Comparison of ENCODE assay signal across 26 cellular contexts in the genomic region with DNA sequence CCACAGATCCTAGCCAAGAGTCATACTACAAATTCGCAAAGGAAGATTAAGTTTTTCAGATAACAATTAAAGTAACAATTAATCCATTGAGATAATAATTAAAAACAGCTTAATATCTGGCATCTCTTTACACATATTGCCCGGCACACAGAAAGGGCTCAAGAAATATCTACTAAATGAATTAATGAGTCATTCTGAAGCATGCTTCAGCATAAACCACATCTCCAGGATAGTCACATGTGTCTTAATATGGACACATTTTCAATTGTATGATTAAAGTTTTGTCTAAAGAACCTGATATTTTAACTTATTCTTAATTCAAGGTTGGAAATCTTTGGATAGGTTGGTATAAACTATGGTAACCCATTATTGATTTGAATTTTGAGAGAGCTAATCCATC. TPM values are rescaled to one million over a fixed set of nuclear protein-coding genes. Genes with fewer than 3 reads are reported as not detected.
DNase-seq lines count a peak whose midpoint lies in the region; FAIRE-seq and TF ChIP-seq lines count a peak whose summit lies in the region.
"Had no signal": no experiment of that assay in that cellular context is flagged by ENCODE, and none has a peak within 500 bp of the region (broad histone marks: within the 10 kb centered on the region; RNA-seq: fewer than 3 reads in every experiment).

No MANE protein-coding gene starts in this region.

- DNase-seq in EL (peak; percentile 44), bronchial epithelial cell (ENCODE audit: low read depth) (peak; percentile 64), keratinocyte (ENCODE audit: low read depth, low spot score) (no peak), HuH-7.5 (ENCODE audit: low spot score) (no peak), GF-D8 (lab: John Stamatoyannopoulos, UW) (no peak), NCI-H2107 (lab: John Stamatoyannopoulos, UW) (no peak)
- DNase-seq in stimulated activated CD4-positive, alpha-beta T cell treated with anti-CD3 and anti-CD28 coated beads, Interleukin-2, amount 100 ng/mL, for 48 hours, result no peak
- DNase-seq: activated B cell treated with CpG ODN at 0.5 μM for 24 hours; activated CD4-positive, alpha-beta T cell treated with anti-CD3 and anti-CD28 coated beads, Interleukin-2, amount 50 U/mL, for 48 hours; activated effector memory CD4-positive, alpha-beta T cell treated with Interleukin-2 at 50 U/mL for 16 hours; CD4-positive, alpha-beta T cell; cortex of kidney; DMS 273 treated with DMSO at 0.1 percent for 48 hours; foreskin melanocyte; islet precursor cell; MG63; NCI-H146; NCI-H524; stimulated activated CD4-positive, alpha-beta T cell treated with anti-CD3 and anti-CD28 coated beads, Interleukin-1b, Interleukin-23, amount 100 ng/mL, for 48 hours; stimulated activated naive B cell treated with anti-CD40 and anti-IgM and Interleukin-4, amounts not matched to agents 10 μg/mL and 1 μg/mL and 100 μg/mL, for 72 hours had no signal

- H3K4me1 ChIP-seq in Loucy (ENCODE audit: insufficient read depth, low read length, poor library complexity, severe bottlenecking) (peaks cover 47% of the 10 kb centered on the region), keratinocyte (ENCODE audit: control insufficient read depth, extremely low read depth, insufficient read depth, low read length) (peaks cover 26% of the 10 kb centered on the region)

- H3K9ac ChIP-seq in Loucy (ENCODE audit: low read depth, low read length, poor library complexity, severe bottlenecking) (no peak overlapping the region), keratinocyte (ENCODE audit: control insufficient read depth, extremely low read depth, insufficient read depth, low read length) (no peak overlapping the region)

- H3K27me3 ChIP-seq in Loucy (ENCODE audit: insufficient read depth, low read length, poor library complexity, severe bottlenecking), result no peaks in the 10 kb centered on the region
- H3K27me3 ChIP-seq in bronchial epithelial cell (ENCODE audit: control insufficient read depth, insufficient read depth, low read length), result no peaks in the 10 kb centered on the region
- H3K27me3 ChIP-seq in keratinocyte (ENCODE audit: control insufficient read depth, extremely low read depth, insufficient read depth, low read length), result no peaks in the 10 kb centered on the region
- H3K27me3 ChIP-seq: hepatocyte, testis had no signal

- H3K9me3 ChIP-seq in Loucy (ENCODE audit: insufficient read depth, low read depth, low read length) (no peaks in the 10 kb centered on the region), keratinocyte (ENCODE audit: control insufficient read depth, low read depth, low read length) (no peaks in the 10 kb centered on the region)
- H3K9me3 ChIP-seq: MG63, testis had no signal

- H3K36me3 ChIP-seq in Loucy (ENCODE audit: insufficient read depth, low read length) (no peaks in the 10 kb centered on the region), bronchial epithelial cell (ENCODE audit: control insufficient read depth, insufficient read depth, low read length) (no peaks in the 10 kb centered on the region), keratinocyte (ENCODE audit: control insufficient read depth in 2 of 2, extremely low read depth in 1 of 2, insufficient read depth in 2 of 2, low read length in 2 of 2) (no peaks in the 10 kb centered on the region)
- H3K36me3 ChIP-seq: MG63 had no signal

- dilution Hi-C loops in keratinocyte (cut with MboI; ENCODE audit: extremely low pct_ligation_motif_present, low sequenced_read_pairs), result no loop called here

- 0 out of 2 replicates have a peak, but pooled peaks cover 6% of the 10 kb centered on the region for H3F3A ChIP-seq in Loucy (ENCODE audit: low read depth)

- peaks cover 7% of the 10 kb centered on the region for H4K20me1 ChIP-seq in Loucy (ENCODE audit: insufficient read depth, low read length, poor library complexity, severe bottlenecking)
- no peaks in the 10 kb centered on the region for H4K20me1 ChIP-seq in keratinocyte (ENCODE audit: control insufficient read depth, extremely low read depth, insufficient read depth, low read length)

- FAIRE-seq in bronchial epithelial cell (lab: Jason Lieb, UNC) (no peak), keratinocyte (lab: Jason Lieb, UNC) (peak; percentile 79)

- H3K79me2 ChIP-seq in Loucy (ENCODE audit: insufficient read depth, low read length) (peaks cover 91% of the 10 kb centered on the region), keratinocyte (ENCODE audit: control insufficient read depth, insufficient read depth, low read length) (peaks cover 25% of the 10 kb centered on the region)

- TF ChIP-seq CTCF in Loucy (conservative IDR thresholded peaks at IDR 0.05; ENCODE audit: low read length), result no peak
- TF ChIP-seq CTCF in bronchial epithelial cell (IDR thresholded peaks at IDR 0.05; ENCODE audit: insufficient read depth, low read length, severe bottlenecking), result no peak
- no peak for TF ChIP-seq CTCF in keratinocyte (optimal IDR thresholded peaks at IDR 0.05 in 1 of 3, IDR thresholded peaks at IDR 0.05 in 1 of 3, conservative IDR thresholded peaks at IDR 0.05 in 1 of 3; ENCODE audit: extremely low read depth in 1 of 3, insufficient read depth in 2 of 3, low read length in 3 of 3)

- H3K9me1 ChIP-seq in keratinocyte (ENCODE audit: control insufficient read depth, extremely low read depth, insufficient read depth, low read length), result no peaks in the 10 kb centered on the region

- H2AFZ ChIP-seq in Loucy (ENCODE audit: low read length) (no peak overlapping the region), keratinocyte (ENCODE audit: control insufficient read depth, low read length) (no peak overlapping the region)
- H2AFZ ChIP-seq: hepatocyte had no signal

- H3K4me2 ChIP-seq in Loucy (ENCODE audit: low read depth, low read length, poor library complexity, severe bottlenecking) (peak overlapping the region; percentile 83), keratinocyte (ENCODE audit: control insufficient read depth, extremely low read depth, insufficient read depth, low read depth, low read length) (peak overlapping the region; percentile 17)
- H3K4me2 ChIP-seq: hepatocyte had no signal

- H3K4me3 ChIP-seq in Loucy (ENCODE audit: low read length, poor library complexity, severe bottlenecking) (no peak overlapping the region), bronchial epithelial cell (ENCODE audit: low read depth, low read length) (no peak overlapping the region), keratinocyte (ENCODE audit: control insufficient read depth in 2 of 3, extremely low read depth in 1 of 3, insufficient read depth in 2 of 3, low read depth in 1 of 3, low read length in 3 of 3) (no peak overlapping the region)
- H3K4me3 ChIP-seq: hepatocyte, MG63, SK-N-MC, skin epidermis, testis had no signal

- H3K9me2 ChIP-seq in Loucy (replicated peaks; ENCODE audit: low read depth, low read length), result no peaks in the 10 kb centered on the region; the same call in 1 of the 2 replicates

- H3K27ac ChIP-seq in keratinocyte (ENCODE audit: control insufficient read depth, insufficient read depth, low read length), result peak overlapping the region; percentile 22
- H3K27ac ChIP-seq: hepatocyte, HL-60, SK-N-MC, skin epidermis, testis had no signal

RNA-seq across cellular contexts. Expression of a gene that starts 9.6 kb away (rescaled TPM):
- 5.8 and 6.5 TPM in 2 replicates for total RNA-seq in bronchial epithelial cell
- polyA plus RNA-seq in keratinocyte, result 6.3 to 7.6 TPM (median 7.3 TPM) in 3 replicates
- 17.7 TPM for polyA plus RNA-seq in keratinocyte (2011; ENCODE audit: low read depth)
- 2.1 and 3.5 TPM in 2 replicates for polyA plus RNA-seq in keratinocyte (2011; cell fraction: cytosol; rRNA removed)
- polyA plus RNA-seq in keratinocyte (2011; cell fraction: nucleus; rRNA removed), result 12.7 and 15.0 TPM in 2 replicates
- 2.8 and 7.5 TPM in 2 replicates for polyA plus RNA-seq in keratinocyte (2012; ENCODE audit: low replicate concordance)
- polyA minus RNA-seq in keratinocyte, result 8.8 to 48.7 TPM (median 25.2 TPM) in 3 replicates
- 6.1 TPM for polyA minus RNA-seq in keratinocyte (2011; cell fraction: cytosol; rRNA and poly(A)+ RNA removed)
- 43.1 and 89.3 TPM in 2 replicates for polyA minus RNA-seq in keratinocyte (2011; cell fraction: nucleus; rRNA and poly(A)+ RNA removed)

Comparison
In these comparisons a context has a peak if more than half of its experiments do, and no peak if none do; other contexts are left out.
1. DNase-seq: peak in EL (single experiment) and bronchial epithelial cell (single experiment); none in keratinocyte (single experiment), HuH-7.5 (single experiment), GF-D8 (single experiment), NCI-H2107 (single experiment) and stimulated activated CD4-positive, alpha-beta T cell treated with anti-CD3 and anti-CD28 coated beads, Interleukin-2, amount 100 ng/mL, for 48 hours (0 of 2).